Comparison of ENCODE assay signal across 23 cellular contexts in the genomic region with DNA sequence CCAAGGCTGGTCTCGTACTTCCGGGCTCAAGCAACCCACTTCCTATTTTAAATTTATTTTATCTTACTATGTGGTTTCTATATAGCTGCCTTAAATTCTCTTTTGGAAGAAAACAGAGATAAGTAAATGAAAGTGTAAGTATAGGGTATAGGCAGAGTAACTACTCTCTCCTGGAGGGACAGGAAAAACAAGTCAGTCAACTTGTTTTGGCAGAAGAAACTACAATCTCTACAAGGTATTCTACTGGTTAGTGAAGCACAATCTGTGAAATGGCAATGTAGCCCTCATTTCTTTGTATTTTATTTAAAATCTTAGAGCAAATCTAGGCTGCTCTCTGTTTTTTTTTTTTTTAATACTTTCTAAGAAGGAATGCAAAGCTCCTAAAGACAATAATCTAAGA. TPM values are rescaled to one million over a fixed set of nuclear protein-coding genes. Genes with fewer than 3 reads are reported as not detected.
DNase-seq lines count a peak whose midpoint lies in the region; ATAC-seq and TF ChIP-seq lines count a peak whose summit lies in the region.
"Had no signal": no experiment of that assay in that cellular context is flagged by ENCODE, and none has a peak within 500 bp of the region (broad histone marks: within the 10 kb centered on the region; RNA-seq: fewer than 3 reads in every experiment).

No MANE protein-coding gene starts in this region.

- H3K4me3 ChIP-seq in PC-3 (ENCODE audit: low read length), result no peak overlapping the region
- H3K4me3 ChIP-seq: GM23338, SK-N-MC had no signal

- ATAC-seq in PC-3 (no peak), HG03520 (IDR thresholded peaks at IDR 0.05; ENCODE audit: unreplicated experiment) (no peak)
- ATAC-seq in naive thymus-derived CD8-positive, alpha-beta T cell, result no peak
- ATAC-seq: GM23338 had no signal

- peaks cover 66% of the 10 kb centered on the region for H3K79me2 ChIP-seq in PC-3 (ENCODE audit: low read length)

- TF ChIP-seq CTCF in PC-3 (conservative IDR thresholded peaks at IDR 0.05; ENCODE audit: low read depth, low read length), result no peak

- no peaks in the 10 kb centered on the region for H3K9me3 Mint-ChIP-seq in naive thymus-derived CD8-positive, alpha-beta T cell
- H3K9me3 Mint-ChIP-seq: CD4-positive, CD25-positive, alpha-beta regulatory T cell; GM23338; H9 had no signal

- POLR2A ChIA-PET in PC-3 (lab: Charles Lee; ENCODE audit: unreplicated experiment), result no interaction called here
- POLR2A ChIA-PET in naive thymus-derived CD8-positive, alpha-beta T cell (lab: Charles Lee), result no interaction called here

- H3K36me3 Mint-ChIP-seq in naive thymus-derived CD8-positive, alpha-beta T cell, result peaks cover 5 to 54% (median 13%) of the 10 kb centered on the region in 3 donors

- no peaks in the 10 kb centered on the region for H3K27me3 Mint-ChIP-seq in naive thymus-derived CD8-positive, alpha-beta T cell
- H3K27me3 Mint-ChIP-seq: CD4-positive, CD25-positive, alpha-beta regulatory T cell had no signal

- intact Hi-C loops in PC-3 (cut with micrococcal nuclease), result no loop called here

- CTCF ChIA-PET in PC-3 (lab: Charles Lee), result no interaction called here

- peak overlapping the region; percentile 38 for H3K27ac ChIP-seq in PC-3 (ENCODE audit: low read length)
- H3K27ac ChIP-seq: SK-N-MC had no signal

- peaks cover 25% of the 10 kb centered on the region for H3K36me3 ChIP-seq in PC-3 (ENCODE audit: low read depth, low read length)

- H3K9ac ChIP-seq in PC-3 (ENCODE audit: low read length), result no peak overlapping the region

- H4K20me1 ChIP-seq in PC-3 (ENCODE audit: low read length), result no peaks in the 10 kb centered on the region

- no peak overlapping the region for H2AFZ ChIP-seq in PC-3 (ENCODE audit: low read length)
- H2AFZ ChIP-seq: GM23338 had no signal

- H3K4me2 ChIP-seq in PC-3 (ENCODE audit: low read length), result peak overlapping the region; percentile 21
- H3K4me2 ChIP-seq: GM23338 had no signal

- peaks cover 16 to 34% (median 22%) of the 10 kb centered on the region in 4 donors for H3K4me1 Mint-ChIP-seq in naive thymus-derived CD8-positive, alpha-beta T cell

- no TSS peak for BruUV-seq in PC-3 (replicated peaks; lab: Mats Ljungman, UMichigan)

- peaks cover 21% of the 10 kb centered on the region for H3F3A ChIP-seq in PC-3 (ENCODE audit: low read length, unreplicated experiment)

- no peaks in the 10 kb centered on the region for H3K9me3 ChIP-seq in PC-3 (ENCODE audit: low read length)

- peaks cover 41% of the 10 kb centered on the region for H3K4me1 ChIP-seq in PC-3 (ENCODE audit: insufficient read depth, low read length)

- peak; percentile 24 for DNase-seq in SIG-M5 treated with dmso at 0.1 percent for 504 hours (lab: John Stamatoyannopoulos, UW; ENCODE audit: unreplicated experiment)
- no peak for DNase-seq in SIG-M5 (lab: John Stamatoyannopoulos, UW)
- peak; percentile 25 for DNase-seq in HPDE6-E6E7 (ENCODE audit: extremely low spot score)
- DNase-seq in PC-3, result peak; percentile 88
- peak; percentile 14 for DNase-seq in iPS-NIHi11 (ENCODE audit: low spot score)
- no peak for DNase-seq in stimulated activated CD4-positive, alpha-beta T cell treated with anti-CD3 and anti-CD28 coated beads, Interleukin-4, amount 100 ng/mL, for 24 hours
- DNase-seq in naive thymus-derived CD8-positive, alpha-beta T cell, result no peak
- DNase-seq: H9, IMR-90, Karpas-422, MV-4-11, NCI-H1105, NCI-H1436 treated with DMSO at 0.1 percent for 48 hours, NCI-H2029, NCI-H446, NCI-H524 treated with DMSO at 0.1 percent for 48 hours, NCI-H774, Right ventricle myocardium superior, RPMI8226 had no signal

- H3K27ac Mint-ChIP-seq in naive thymus-derived CD8-positive, alpha-beta T cell, result peak overlapping the region in 4 of 10 donors; percentile 14 to 51 (median 36)
- H3K27ac Mint-ChIP-seq: GM23338, H9 had no signal

- H3K9me2 ChIP-seq in PC-3 (replicated peaks; ENCODE audit: low read length), result no peaks in the 10 kb centered on the region

- H3K4me3 Mint-ChIP-seq in naive thymus-derived CD8-positive, alpha-beta T cell, result no peak overlapping the region
- H3K4me3 Mint-ChIP-seq: CD4-positive, CD25-positive, alpha-beta regulatory T cell; GM23338; H9 had no signal

- H3K27me3 ChIP-seq in PC-3 (ENCODE audit: low read length), result no peaks in the 10 kb centered on the region

RNA-seq across cellular contexts. Expression of gene UBR7, which starts 55.4 kb away (rescaled TPM):
- 61.1 and 61.3 TPM in 2 replicates for total RNA-seq in PC-3 (2014; rRNA removed)
- total RNA-seq in naive thymus-derived CD8-positive, alpha-beta T cell, result 10 to 100 TPM; 13.7 to 13.8 TPM
- polyA plus RNA-seq in naive thymus-derived CD8-positive, alpha-beta T cell, result 10 to 100 TPM; 24.9 to 28.2 (median 26.1) TPM

RNA-seq across cellular contexts. Expression of gene GON7, which starts 55.6 kb away (rescaled TPM):
- total RNA-seq in PC-3 (2014; rRNA removed), result 33.5 and 45.4 TPM in 2 replicates
- total RNA-seq in naive thymus-derived CD8-positive, alpha-beta T cell, result 1 to 10 TPM; 7.0 to 7.1 TPM
- 10 to 100 TPM in 2 of 3 donors, 1 to 10 TPM in 1; 9.5 to 18.8 (median 17.4) TPM for polyA plus RNA-seq in naive thymus-derived CD8-positive, alpha-beta T cell

Comparison
In these comparisons a context has a peak if more than half of its experiments do, and no peak if none do; other contexts are left out.
1. DNase-seq: peak in SIG-M5 treated with dmso at 0.1 percent for 504 hours (single experiment), HPDE6-E6E7 (single experiment), PC-3 (single experiment) and iPS-NIHi11 (single experiment); none in SIG-M5 (single experiment), stimulated activated CD4-positive, alpha-beta T cell treated with anti-CD3 and anti-CD28 coated beads, Interleukin-4, amount 100 ng/mL, for 24 hours (single experiment) and naive thymus-derived CD8-positive, alpha-beta T cell (0 of 10).